Comparison of ENCODE assay signal across 8 cellular contexts in the genomic region with DNA sequence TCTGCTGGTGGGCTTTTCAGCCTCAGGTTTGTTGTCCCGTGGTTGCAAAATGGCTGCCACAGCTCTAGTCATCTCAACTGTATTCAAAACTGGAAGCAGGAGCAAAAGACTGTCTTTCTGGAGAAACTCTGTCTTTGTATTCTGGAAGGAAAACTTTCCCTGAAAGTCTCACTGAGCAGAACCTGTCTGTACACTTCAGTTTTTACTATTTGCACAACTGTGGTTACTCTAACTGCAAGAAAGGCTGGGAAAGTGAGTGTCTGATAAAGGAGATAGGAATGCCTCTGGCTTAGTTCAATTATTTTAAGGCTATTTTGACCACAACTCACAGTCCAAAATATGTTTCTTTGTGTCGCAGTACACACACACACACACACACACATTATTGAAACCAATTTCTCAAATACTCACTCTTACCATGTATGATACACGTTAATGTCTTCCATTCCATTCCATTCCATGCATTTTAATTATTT. TPM values are rescaled to one million over a fixed set of nuclear protein-coding genes. Genes with fewer than 3 reads are reported as not detected.
DNase-seq lines count a peak whose midpoint lies in the region; ATAC-seq, FAIRE-seq and TF ChIP-seq lines count a peak whose summit lies in the region.

No MANE protein-coding gene starts in this region.

- no peak for TF ChIP-seq POLR2A in HepG2 (IDR thresholded peaks at IDR 0.05; ENCODE audit: insufficient read depth in 1 of 2, low read depth in 2 of 2, low read length in 2 of 2)
- no peak for TF ChIP-seq POLR2A in thyroid gland (IDR thresholded peaks at IDR 0.05)

- H2AFZ ChIP-seq in HepG2 (ENCODE audit: low read length) = no peak overlapping the region

- POLR2A ChIA-PET in MCF 10A (lab: Yijun Ruan, JAX) (interaction anchor here (0.7 to 7.3 kb wide), 23 partner anchors 9 to 180 kb away, joined by 3 to 118 read pairs (median 5); a partner anchor contains a TSS), HepG2 (lab: Yijun Ruan, JAX) (no interaction called here)

- H3K36me3 ChIP-seq in HUES48 (ENCODE audit: control insufficient read depth, insufficient read depth, low read length) (0 out of 2 replicates have a peak, but pooled peaks cover 8% of the 10 kb centered on the region), HepG2 (replicated peaks in 1 of 2; ENCODE audit: control insufficient read depth in 1 of 2, insufficient read depth in 2 of 2, low read length in 2 of 2) (no peaks in the 10 kb centered on the region; a peak in 1 of 5 replicates), thyroid gland (no peaks in the 10 kb centered on the region)

- H3K4me3 ChIP-seq in HUES48 (ENCODE audit: low read depth, low read length) (no peak overlapping the region), HepG2 (replicated peaks in 1 of 3; ENCODE audit: insufficient read depth in 1 of 3, low read depth in 2 of 3, low read length in 3 of 3) (no peak overlapping the region), thyroid gland (replicated peaks in 1 of 3) (no peak overlapping the region)

- peaks cover 49% of the 10 kb centered on the region for H3K4me1 Mint-ChIP-seq in MCF 10A (ENCODE audit: insufficient read depth, unreplicated experiment)
- H3K4me1 Mint-ChIP-seq in activated naive CD8-positive, alpha-beta T cell treated with anti-CD3 and anti-CD28 coated beads for 36 hours = peaks cover 6% of the 10 kb centered on the region

- TF ChIP-seq CTCF in MCF 10A (IDR thresholded peaks at IDR 0.05; ENCODE audit: unreplicated experiment) (no peak), HepG2 (CRISPR knock-in tag; IDR thresholded peaks at IDR 0.05) (no peak), thyroid gland (IDR thresholded peaks at IDR 0.05) (no peak)

- in situ Hi-C loops in HepG2 (cut with HindIII; ENCODE audit: extremely low pct_ligation_motif_present, low pct_unique_long_range_greater_than_20kb) = no loop called here

- no peak overlapping the region for H3K9ac ChIP-seq in HUES48 (ENCODE audit: low read depth, low read length)
- H3K9ac ChIP-seq in HepG2 (ENCODE audit: insufficient read depth, low read depth, low read length) = no peak overlapping the region

- no peaks in the 10 kb centered on the region for H3K36me3 Mint-ChIP-seq in MCF 10A (ENCODE audit: insufficient read depth, unreplicated experiment)
- H3K36me3 Mint-ChIP-seq in activated naive CD8-positive, alpha-beta T cell treated with anti-CD3 and anti-CD28 coated beads for 36 hours = no peaks in the 10 kb centered on the region

- no peaks in the 10 kb centered on the region; the same call in 1 of the 2 replicates for H4K20me1 ChIP-seq in HepG2 (ENCODE audit: insufficient read depth, low read length)

- H3K27me3 Mint-ChIP-seq in MCF 10A (ENCODE audit: insufficient read depth, unreplicated experiment) = no peaks in the 10 kb centered on the region
- no peaks in the 10 kb centered on the region for H3K27me3 Mint-ChIP-seq in activated naive CD8-positive, alpha-beta T cell treated with anti-CD3 and anti-CD28 coated beads for 36 hours

- H3K79me2 ChIP-seq in HepG2 (ENCODE audit: insufficient read depth, low read length) = peaks cover 2% of the 10 kb centered on the region

- no peak overlapping the region for H3K4me2 ChIP-seq in HepG2 (ENCODE audit: low read depth, low read length)

- peak overlapping the region; percentile 52 for H3K4me3 Mint-ChIP-seq in MCF 10A (ENCODE audit: unreplicated experiment)
- H3K4me3 Mint-ChIP-seq in activated naive CD8-positive, alpha-beta T cell treated with anti-CD3 and anti-CD28 coated beads for 36 hours = no peak overlapping the region

- CTCF ChIA-PET in MCF 10A (lab: Yijun Ruan, JAX) = interaction anchor here (0.6 to 1.5 kb wide), 4 partner anchors 44 to 53 kb away, joined by 3 to 7 read pairs (median 5); no protein-coding TSS in a partner anchor
- CTCF ChIA-PET in HepG2 (lab: Yijun Ruan, JAX; ENCODE audit: low intra/inter-chr PET ratio, low total read pairs) = no interaction called here

- H3K4me1 ChIP-seq in HUES48 (ENCODE audit: control insufficient read depth, insufficient read depth, low read length) (peaks cover 8% of the 10 kb centered on the region), HepG2 (ENCODE audit: insufficient read depth, low read length) (peaks cover 72% of the 10 kb centered on the region), thyroid gland (peaks cover 5 to 33% of the 10 kb centered on the region in 2 donors)

- peak overlapping the region; percentile 81 for H3K27ac Mint-ChIP-seq in MCF 10A (ENCODE audit: low read depth, unreplicated experiment)
- no peak overlapping the region for H3K27ac Mint-ChIP-seq in activated naive CD8-positive, alpha-beta T cell treated with anti-CD3 and anti-CD28 coated beads for 36 hours

- H3K27me3 ChIP-seq in HUES48 (ENCODE audit: control insufficient read depth, insufficient read depth, low read length) = no peaks in the 10 kb centered on the region
- no peaks in the 10 kb centered on the region; a peak in 1 of 5 replicates for H3K27me3 ChIP-seq in HepG2 (ENCODE audit: control insufficient read depth in 1 of 2, insufficient read depth in 2 of 2, low read length in 2 of 2)
- no peaks in the 10 kb centered on the region for H3K27me3 ChIP-seq in thyroid gland

- BruUV-seq in MCF 10A (replicated peaks; lab: Mats Ljungman, UMichigan) (TSS peak; percentile 34), HepG2 (replicated peaks; lab: Mats Ljungman, UMichigan) (no TSS peak)

- WGBS in HepG2 (ENCODE audit: low lambda C conversion rate) = 66% methylated on average over 3 of the region's 3 CpGs
- 77 to 79% methylated on average over 3 of the region's 3 CpGs for WGBS in thyroid gland, 2 donors

- no peak for ATAC-seq in HepG2
- no peak for ATAC-seq in GM18867 (IDR thresholded peaks at IDR 0.05; ENCODE audit: unreplicated experiment)
- ATAC-seq in HG03342 (IDR thresholded peaks at IDR 0.05; ENCODE audit: unreplicated experiment) = no peak

- H3K9me3 ChIP-seq in HUES48 (ENCODE audit: control insufficient read depth, insufficient read depth, low read length) = no peaks in the 10 kb centered on the region
- H3K9me3 ChIP-seq in HepG2 (ENCODE audit: low read length) = no peaks in the 10 kb centered on the region
- no peaks in the 10 kb centered on the region for H3K9me3 ChIP-seq in thyroid gland

- no peak for FAIRE-seq in HepG2 (lab: Jason Lieb, UNC)

- TF ChIP-seq EP300 in HepG2 (IDR thresholded peaks at IDR 0.05; ENCODE audit: low read depth in 2 of 2, low read length in 2 of 2) (no peak), HepG2 (CRISPR knock-in tag; IDR thresholded peaks at IDR 0.05; ENCODE audit: borderline replicate concordance) (no peak)

- DNase-seq in MCF 10A (ENCODE audit: unreplicated experiment) (peak; percentile 81), HepG2 (ENCODE audit: low spot score) (peak; percentile 14), thyroid gland (no peak)
- no peak for DNase-seq in activated CD4-positive, CD25-positive, alpha-beta regulatory T cell (lab: John Stamatoyannopoulos, UW)
- no peak for DNase-seq in activated naive CD8-positive, alpha-beta T cell treated with anti-CD3 and anti-CD28 coated beads for 36 hours

- intact Hi-C loops in MCF 10A (cut with micrococcal nuclease) = loop anchor here (1.0 to 10.0 kb wide), 2 partner anchors 53 to 149 kb away; a partner anchor contains a TSS
- intact Hi-C loops in HepG2 (cut with micrococcal nuclease; ENCODE audit: unreplicated experiment) = no loop called here
- intact Hi-C loops in thyroid gland (cut with DNase I) = no loop called here

- no peak for TF ChIP-seq RAD21 in HepG2 (CRISPR knock-in tag; IDR thresholded peaks at IDR 0.05)

- H3K9me3 Mint-ChIP-seq in MCF 10A (ENCODE audit: unreplicated experiment) = no peaks in the 10 kb centered on the region
- H3K9me3 Mint-ChIP-seq in activated naive CD8-positive, alpha-beta T cell treated with anti-CD3 and anti-CD28 coated beads for 36 hours = no peaks in the 10 kb centered on the region

- H3K27ac ChIP-seq in HUES48 (ENCODE audit: low read depth, low read length) (peak overlapping the region; percentile 11), HepG2 (ENCODE audit: extremely low read length, insufficient read depth, low read length) (no peak overlapping the region), thyroid gland (peak overlapping the region; percentile 18 to 74 (median 61))

RNA-seq across cellular contexts. Expression of a gene that starts 49.7 kb away (rescaled TPM):
- 88.8 and 104 TPM in 2 replicates for total RNA-seq in MCF 10A (2022)
- total RNA-seq in HepG2 (2016; rRNA removed; fragmentation: Illumina TruSeq; extraction: Trizol) = 0.08 and 0.09 TPM in 2 replicates
- total RNA-seq in HepG2 (2016; cell fraction: cytosol; rRNA removed; fragmentation: Illumina TruSeq; extraction: Trizol; ENCODE audit: low read depth) = not detected in 2 replicates
- total RNA-seq in HepG2 (2016; cell fraction: insoluble cytoplasmic fraction; rRNA removed; fragmentation: Illumina TruSeq; extraction: Trizol) = not detected in 2 replicates
- total RNA-seq in HepG2 (2016; cell fraction: membrane; rRNA removed; fragmentation: Illumina TruSeq; extraction: Trizol) = not detected in 2 replicates
- not detected in 2 replicates for total RNA-seq in HepG2 (2016; cell fraction: nucleus; rRNA removed; fragmentation: Illumina TruSeq; extraction: Trizol)
- polyA plus RNA-seq in HepG2 (2011; rRNA removed) = 0.28 and 0.33 TPM in 2 replicates
- 0.25 and 0.33 TPM in 2 replicates for polyA plus RNA-seq in HepG2 (2011; cell fraction: cytosol; rRNA removed)
- polyA plus RNA-seq in HepG2 (2011; cell fraction: nucleus; rRNA removed) = 1.2 and 1.3 TPM in 2 replicates
- 0.37 and 0.80 TPM in 2 replicates for polyA plus RNA-seq in HepG2 (2012)
- polyA plus RNA-seq in HepG2 (2016; cell fraction: cytosol; fragmentation: Illumina TruSeq; extraction: Trizol; ENCODE audit: low read depth) = not detected in 2 replicates
- 0.05 TPM in 1 of 2 replicates, not detected in the other for polyA plus RNA-seq in HepG2 (2016; cell fraction: insoluble cytoplasmic fraction; fragmentation: Illumina TruSeq; extraction: Trizol; ENCODE audit: low read depth)
- polyA plus RNA-seq in HepG2 (2016; cell fraction: membrane; fragmentation: Illumina TruSeq; extraction: Trizol; ENCODE audit: low read depth) = not detected in 2 replicates
- not detected in 2 replicates for polyA plus RNA-seq in HepG2 (2016; cell fraction: nucleus; fragmentation: Illumina TruSeq; extraction: Trizol; ENCODE audit: insufficient read depth, low read depth)
- polyA minus RNA-seq in HepG2 (2011; rRNA and poly(A)+ RNA removed; ENCODE audit: low replicate concordance) = 0.46 and 5.6 TPM in 2 replicates
- 0.53 and 1.3 TPM in 2 replicates for polyA minus RNA-seq in HepG2 (2011; cell fraction: cytosol; rRNA and poly(A)+ RNA removed)
- polyA minus RNA-seq in HepG2 (2011; cell fraction: nucleus; rRNA and poly(A)+ RNA removed) = 0.26 and 0.87 TPM in 2 replicates
- total RNA-seq in thyroid gland = 10 to 100 TPM; 41.9 to 48.0 (median 44.3) TPM
- under 1 TPM; 0.44 to 0.68 TPM for total RNA-seq in activated naive CD8-positive, alpha-beta T cell treated with anti-CD3 and anti-CD28 coated beads for 36 hours

RNA-seq across cellular contexts. Expression of a gene that starts 54.5 kb away (rescaled TPM):
- 13.1 and 16.8 TPM in 2 replicates for total RNA-seq in MCF 10A (2022)
- 0.71 and 1.6 TPM in 2 replicates for total RNA-seq in HepG2 (2016; rRNA removed; fragmentation: Illumina TruSeq; extraction: Trizol)
- 0.53 and 1.5 TPM in 2 replicates for total RNA-seq in HepG2 (2016; cell fraction: cytosol; rRNA removed; fragmentation: Illumina TruSeq; extraction: Trizol; ENCODE audit: low read depth)
- total RNA-seq in HepG2 (2016; cell fraction: insoluble cytoplasmic fraction; rRNA removed; fragmentation: Illumina TruSeq; extraction: Trizol) = 0.74 and 2.4 TPM in 2 replicates
- 1.6 and 3.0 TPM in 2 replicates for total RNA-seq in HepG2 (2016; cell fraction: membrane; rRNA removed; fragmentation: Illumina TruSeq; extraction: Trizol)
- total RNA-seq in HepG2 (2016; cell fraction: nucleus; rRNA removed; fragmentation: Illumina TruSeq; extraction: Trizol) = 1.6 and 2.1 TPM in 2 replicates
- 0.55 and 0.56 TPM in 2 replicates for polyA plus RNA-seq in HepG2 (2011; rRNA removed)
- 0.27 and 0.38 TPM in 2 replicates for polyA plus RNA-seq in HepG2 (2011; cell fraction: cytosol; rRNA removed)
- 3.6 and 3.7 TPM in 2 replicates for polyA plus RNA-seq in HepG2 (2011; cell fraction: nucleus; rRNA removed)
- 2.4 and 4.0 TPM in 2 replicates for polyA plus RNA-seq in HepG2 (2012)
- polyA plus RNA-seq in HepG2 (2016; cell fraction: cytosol; fragmentation: Illumina TruSeq; extraction: Trizol; ENCODE audit: low read depth) = 0.26 and 0.28 TPM in 2 replicates
- 2.0 and 2.8 TPM in 2 replicates for polyA plus RNA-seq in HepG2 (2016; cell fraction: insoluble cytoplasmic fraction; fragmentation: Illumina TruSeq; extraction: Trizol; ENCODE audit: low read depth)
- 0.53 and 0.64 TPM in 2 replicates for polyA plus RNA-seq in HepG2 (2016; cell fraction: membrane; fragmentation: Illumina TruSeq; extraction: Trizol; ENCODE audit: low read depth)
- polyA plus RNA-seq in HepG2 (2016; cell fraction: nucleus; fragmentation: Illumina TruSeq; extraction: Trizol; ENCODE audit: insufficient read depth, low read depth) = 10.6 and 11.0 TPM in 2 replicates
- 3.3 and 3.8 TPM in 2 replicates for polyA minus RNA-seq in HepG2 (2011; rRNA and poly(A)+ RNA removed; ENCODE audit: low replicate concordance)
- polyA minus RNA-seq in HepG2 (2011; cell fraction: cytosol; rRNA and poly(A)+ RNA removed) = 1.1 and 1.7 TPM in 2 replicates
- polyA minus RNA-seq in HepG2 (2011; cell fraction: nucleus; rRNA and poly(A)+ RNA removed) = 4.5 and 4.6 TPM in 2 replicates
- 10 to 100 TPM in 3 of 4 donors, 1 to 10 TPM in 1; 5.8 to 15.2 (median 13.2) TPM for total RNA-seq in thyroid gland
- 10 to 100 TPM in 1 of 2 experiments, 1 to 10 TPM in 1; 8.9 to 10.2 TPM for total RNA-seq in activated naive CD8-positive, alpha-beta T cell treated with anti-CD3 and anti-CD28 coated beads for 36 hours

Comparison
In these comparisons a context has a peak if more than half of its experiments do, and no peak if none do; other contexts are left out.
1. DNase-seq: peak in MCF 10A (single experiment) and HepG2 (single experiment); none in thyroid gland (0 of 2), activated CD4-positive, CD25-positive, alpha-beta regulatory T cell (0 of 4) and activated naive CD8-positive, alpha-beta T cell treated with anti-CD3 and anti-CD28 coated beads for 36 hours (single experiment).
2. RNA of a gene that starts 49.7 kb away (total RNA-seq): 88.8 to 104 TPM in MCF 10A and 41.9 to 48.0 TPM in thyroid gland; 0.44 to 0.68 TPM in activated naive CD8-positive, alpha-beta T cell treated with anti-CD3 and anti-CD28 coated beads for 36 hours and 0.08 to 0.09 TPM in HepG2; every median in the first group is over 10 times any median in the second.